Comparison of ENCODE assay signal across 9 cellular contexts in genomic region chr20:57473246-57474042, GRCh38. TPM values are rescaled to one million over a fixed set of nuclear protein-coding genes. Genes with fewer than 3 reads are reported as not detected.
DNase-seq lines count a peak whose midpoint lies in the region; ATAC-seq and TF ChIP-seq lines count a peak whose summit lies in the region.
"Had no signal": no experiment of that assay in that cellular context is flagged by ENCODE, and none has a peak within 500 bp of the region (broad histone marks: within the 10 kb centered on the region; RNA-seq: fewer than 3 reads in every experiment).

No MANE protein-coding gene starts in this region.

- H3K27me3 ChIP-seq in cardiac muscle cell, result no peaks in the 10 kb centered on the region
- H3K27me3 ChIP-seq in left ventricle myocardium inferior (ENCODE audit: low read depth), result peaks cover 20% of the 10 kb centered on the region

- TF ChIP-seq CTCF in cardiac muscle cell (IDR thresholded peaks at IDR 0.05; ENCODE audit: low read depth, low read length) (no peak), left ventricle myocardium inferior (IDR thresholded peaks at IDR 0.05; ENCODE audit: borderline replicate concordance) (no peak), epithelial cell of esophagus (IDR thresholded peaks at IDR 0.05; ENCODE audit: insufficient read depth, low read depth, low read length, missing control alignments) (peak; percentile 17)

- intact Hi-C loops in left ventricle myocardium inferior (cut with micrococcal nuclease), result no loop called here
- intact Hi-C loops in activated T-helper 1 cell treated with anti-CD3 and anti-CD28 coated beads, Interleukin-12 subunit alpha, Interleukin-12 subunit beta, Interleukin-2, Interleukin-4 antibody, amounts not matched to agents 30 ng/mL and 10 ng/mL and 1 ng/mL, durations not matched to agents 14 hours and 24 hours and 36 hours (cut with micrococcal nuclease), result no loop called here

- no peak overlapping the region for H3K4me3 ChIP-seq in cardiac muscle cell
- H3K4me3 ChIP-seq in left ventricle myocardium inferior, result no peak overlapping the region
- no peak overlapping the region for H3K4me3 ChIP-seq in epithelial cell of esophagus (ENCODE audit: low read length)

- DNase-seq in cardiac muscle cell (ENCODE audit: low read depth in 1 of 2, low spot score in 1 of 2) (peak in 1 of 2 donors; percentile 34), left ventricle myocardium inferior (no peak), NCI-H526 treated with DMSO at 0.1 percent for 48 hours (lab: John Stamatoyannopoulos, UW) (peak; percentile 97), epithelial cell of esophagus (ENCODE audit: low read depth) (peak; percentile 39), kidney glomerular epithelial cell (lab: John Stamatoyannopoulos, UW) (no peak)
- DNase-seq in stimulated activated effector memory CD8-positive, alpha-beta T cell treated with anti-CD3 and anti-CD28 coated beads, Interleukin-12 subunit alpha, Interleukin-12 subunit beta, amount 100 ng/mL, for 72 hours (ENCODE audit: low spot score in 2 of 2), result no peak
- DNase-seq in activated T-helper 1 cell treated with anti-CD3 and anti-CD28 coated beads, Interleukin-12 subunit alpha, Interleukin-12 subunit beta, Interleukin-2, Interleukin-4 antibody, amounts not matched to agents 30 ng/mL and 10 ng/mL and 1 ng/mL, durations not matched to agents 14 hours and 24 hours and 36 hours (ENCODE audit: low spot score), result no peak

- no peaks in the 10 kb centered on the region for H3K36me3 Mint-ChIP-seq in stimulated activated effector memory CD8-positive, alpha-beta T cell treated with anti-CD3 and anti-CD28 coated beads, Interleukin-12 subunit alpha, Interleukin-12 subunit beta, amount 100 ng/mL, for 72 hours
- H3K36me3 Mint-ChIP-seq in activated T-helper 1 cell treated with anti-CD3 and anti-CD28 coated beads, Interleukin-12 subunit alpha, Interleukin-12 subunit beta, Interleukin-2, Interleukin-4 antibody, amounts not matched to agents 30 ng/mL and 10 ng/mL and 1 ng/mL, durations not matched to agents 14 hours and 24 hours and 36 hours (ENCODE audit: low read depth), result no peaks in the 10 kb centered on the region

- H3K4me1 Mint-ChIP-seq in stimulated activated effector memory CD8-positive, alpha-beta T cell treated with anti-CD3 and anti-CD28 coated beads, Interleukin-12 subunit alpha, Interleukin-12 subunit beta, amount 100 ng/mL, for 72 hours, result peaks cover 11% of the 10 kb centered on the region
- no peaks in the 10 kb centered on the region for H3K4me1 Mint-ChIP-seq in activated T-helper 1 cell treated with anti-CD3 and anti-CD28 coated beads, Interleukin-12 subunit alpha, Interleukin-12 subunit beta, Interleukin-2, Interleukin-4 antibody, amounts not matched to agents 30 ng/mL and 10 ng/mL and 1 ng/mL, durations not matched to agents 14 hours and 24 hours and 36 hours (ENCODE audit: low read depth)

- H3K4me1 ChIP-seq in cardiac muscle cell (ENCODE audit: low read depth) (peaks cover 69% of the 10 kb centered on the region), left ventricle myocardium inferior (peaks cover 28% of the 10 kb centered on the region)

- peaks cover 10% of the 10 kb centered on the region for H3K27me3 Mint-ChIP-seq in activated T-helper 1 cell treated with anti-CD3 and anti-CD28 coated beads, Interleukin-12 subunit alpha, Interleukin-12 subunit beta, Interleukin-2, Interleukin-4 antibody, amounts not matched to agents 30 ng/mL and 10 ng/mL and 1 ng/mL, durations not matched to agents 14 hours and 24 hours and 36 hours (ENCODE audit: insufficient read depth)

- peak overlapping the region; percentile 80 for H3K27ac Mint-ChIP-seq in stimulated activated effector memory CD8-positive, alpha-beta T cell treated with anti-CD3 and anti-CD28 coated beads, Interleukin-12 subunit alpha, Interleukin-12 subunit beta, amount 100 ng/mL, for 72 hours
- no peak overlapping the region for H3K27ac Mint-ChIP-seq in activated T-helper 1 cell treated with anti-CD3 and anti-CD28 coated beads, Interleukin-12 subunit alpha, Interleukin-12 subunit beta, Interleukin-2, Interleukin-4 antibody, amounts not matched to agents 30 ng/mL and 10 ng/mL and 1 ng/mL, durations not matched to agents 14 hours and 24 hours and 36 hours

- H3K27ac ChIP-seq in cardiac muscle cell (peak overlapping the region; percentile 99), left ventricle myocardium inferior (replicated peaks) (no peak overlapping the region)

- no peak overlapping the region for H3K4me3 Mint-ChIP-seq in stimulated activated effector memory CD8-positive, alpha-beta T cell treated with anti-CD3 and anti-CD28 coated beads, Interleukin-12 subunit alpha, Interleukin-12 subunit beta, amount 100 ng/mL, for 72 hours
- no peak overlapping the region for H3K4me3 Mint-ChIP-seq in activated T-helper 1 cell treated with anti-CD3 and anti-CD28 coated beads, Interleukin-12 subunit alpha, Interleukin-12 subunit beta, Interleukin-2, Interleukin-4 antibody, amounts not matched to agents 30 ng/mL and 10 ng/mL and 1 ng/mL, durations not matched to agents 14 hours and 24 hours and 36 hours

- peak; percentile 53 for ATAC-seq in HG02623 (IDR thresholded peaks at IDR 0.05; ENCODE audit: unreplicated experiment)
- ATAC-seq in stimulated activated effector memory CD8-positive, alpha-beta T cell treated with anti-CD3 and anti-CD28 coated beads, Interleukin-12 subunit alpha, Interleukin-12 subunit beta, amount 100 ng/mL, for 72 hours, result peak; percentile 63

- no peaks in the 10 kb centered on the region for H3K9me3 Mint-ChIP-seq in stimulated activated effector memory CD8-positive, alpha-beta T cell treated with anti-CD3 and anti-CD28 coated beads, Interleukin-12 subunit alpha, Interleukin-12 subunit beta, amount 100 ng/mL, for 72 hours
- no peaks in the 10 kb centered on the region for H3K9me3 Mint-ChIP-seq in activated T-helper 1 cell treated with anti-CD3 and anti-CD28 coated beads, Interleukin-12 subunit alpha, Interleukin-12 subunit beta, Interleukin-2, Interleukin-4 antibody, amounts not matched to agents 30 ng/mL and 10 ng/mL and 1 ng/mL, durations not matched to agents 14 hours and 24 hours and 36 hours

- no peaks in the 10 kb centered on the region for H3K36me3 ChIP-seq in cardiac muscle cell
- H3K36me3 ChIP-seq in left ventricle myocardium inferior, result no peaks in the 10 kb centered on the region

- H3K9me3 ChIP-seq in cardiac muscle cell (ENCODE audit: low read depth) (no peaks in the 10 kb centered on the region), left ventricle myocardium inferior (replicated peaks) (no peaks in the 10 kb centered on the region)

RNA-seq across cellular contexts. Expression of gene CTCFL, which starts 51.5 kb away (rescaled TPM):
- total RNA-seq in cardiac muscle cell (0.09 TPM in 1 of 2 replicates, not detected in the other), left ventricle myocardium inferior (not detected)
- 0.09 TPM in 1 of 2 replicates, not detected in the other for polyA plus RNA-seq in cardiac muscle cell
- total RNA-seq in activated T-helper 1 cell treated with anti-CD3 and anti-CD28 coated beads, Interleukin-12 subunit alpha, Interleukin-12 subunit beta, Interleukin-2, Interleukin-4 antibody, amounts not matched to agents 30 ng/mL and 10 ng/mL and 1 ng/mL, durations not matched to agents 14 hours and 24 hours and 36 hours, result not detected in 2 replicates
- total RNA-seq: right cardiac atrium had no signal
- polyA plus RNA-seq: right cardiac atrium had no signal

Comparison
In these comparisons a context has a peak if more than half of its experiments do, and no peak if none do; other contexts are left out.
1. DNase-seq: peak in NCI-H526 treated with DMSO at 0.1 percent for 48 hours (single experiment) and epithelial cell of esophagus (single experiment); none in left ventricle myocardium inferior (single experiment), stimulated activated effector memory CD8-positive, alpha-beta T cell treated with anti-CD3 and anti-CD28 coated beads, Interleukin-12 subunit alpha, Interleukin-12 subunit beta, amount 100 ng/mL, for 72 hours (0 of 2), activated T-helper 1 cell treated with anti-CD3 and anti-CD28 coated beads, Interleukin-12 subunit alpha, Interleukin-12 subunit beta, Interleukin-2, Interleukin-4 antibody, amounts not matched to agents 30 ng/mL and 10 ng/mL and 1 ng/mL, durations not matched to agents 14 hours and 24 hours and 36 hours (single experiment) and kidney glomerular epithelial cell (single experiment).